ENCODE assay signal across 8 cellular contexts in the genomic region with DNA sequence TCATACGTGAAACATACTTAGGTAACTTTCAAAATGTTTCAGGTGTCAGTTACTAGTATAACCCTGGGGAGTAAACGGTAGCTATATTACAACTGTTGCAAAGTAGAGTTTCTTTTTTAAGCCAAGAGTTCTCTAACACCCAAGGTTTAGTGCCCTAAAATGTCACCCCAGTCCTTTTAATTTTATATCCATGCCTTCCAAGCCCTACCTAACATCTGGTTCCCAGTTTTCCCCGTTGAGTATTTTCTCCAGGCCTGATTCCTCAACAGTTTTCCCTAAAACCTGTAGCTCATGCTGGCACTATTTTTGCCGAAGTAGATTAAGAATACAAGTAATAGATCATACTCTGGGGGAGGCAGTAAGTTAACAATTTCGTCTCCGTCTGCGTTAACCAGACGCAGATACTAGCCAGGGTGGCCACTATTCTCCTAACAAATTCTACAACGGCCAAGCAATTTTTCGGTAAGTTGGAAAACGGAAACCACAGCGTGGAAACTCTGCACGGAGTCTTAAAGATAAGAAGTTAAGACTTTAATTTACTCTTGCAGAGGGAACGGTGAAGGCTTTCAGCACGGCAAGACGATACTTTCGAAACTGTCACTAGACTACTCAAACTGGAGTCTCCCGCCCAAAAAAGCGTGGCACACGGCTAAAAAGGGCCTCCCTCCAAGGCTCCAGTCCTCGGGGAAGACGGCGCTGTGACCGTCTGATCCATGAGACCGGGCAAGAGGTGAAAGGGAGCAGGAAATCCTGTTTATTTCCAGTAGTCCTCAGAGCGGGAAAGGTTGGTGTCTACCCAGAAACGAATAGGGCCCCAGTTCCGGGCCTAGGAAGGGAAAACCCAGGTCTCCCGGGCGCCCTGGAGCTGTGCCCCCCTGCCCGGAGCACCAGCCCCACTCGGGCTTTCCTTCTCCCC. TPM values are rescaled to one million over a fixed set of nuclear protein-coding genes. Genes with fewer than 3 reads are reported as not detected.
A peak's percentile ranks its signal among the peaks of the same experiment; 100 is the strongest.
DNase-seq lines count a peak whose midpoint lies in the region; ATAC-seq, FAIRE-seq and TF ChIP-seq lines count a peak whose summit lies in the region.

No MANE protein-coding gene starts in this region.

- no peaks in the 10 kb centered on the region for H3K9me3 Mint-ChIP-seq in activated T-cell treated with anti-CD3 and anti-CD28 coated beads, Interleukin-2, amount 50 U/mL, for 24 hours

- peaks cover 59% of the 10 kb centered on the region for H3K36me3 Mint-ChIP-seq in activated T-cell treated with anti-CD3 and anti-CD28 coated beads, Interleukin-2, amount 50 U/mL, for 24 hours (ENCODE audit: low read depth)

- peak overlapping the region; percentile 75 for H3K4me2 ChIP-seq in GM12878 (ENCODE audit: control insufficient read depth, insufficient read depth)

- H3K9ac ChIP-seq in GM12878 (ENCODE audit: control insufficient read depth, insufficient read depth, low read length): peak overlapping the region; percentile 100

- peak overlapping the region; percentile 97 for H3K4me3 ChIP-seq in GM12878
- peak overlapping the region; percentile 99 for H3K4me3 ChIP-seq in kidney epithelial cell (ENCODE audit: low read depth, low read length)

- peak overlapping the region; percentile 99 for H3K27ac Mint-ChIP-seq in activated T-cell treated with anti-CD3 and anti-CD28 coated beads, Interleukin-2, amount 50 U/mL, for 24 hours

- no peaks in the 10 kb centered on the region; the same call in none of the 2 replicates for H3K4me1 ChIP-seq in GM12878 (ENCODE audit: control insufficient read depth, insufficient read depth, low read length)

- H3K27me3 Mint-ChIP-seq in activated T-cell treated with anti-CD3 and anti-CD28 coated beads, Interleukin-2, amount 50 U/mL, for 24 hours: no peaks in the 10 kb centered on the region

- H3K79me2 ChIP-seq in GM12878 (ENCODE audit: control insufficient read depth, insufficient read depth, low read length): peaks cover 61% of the 10 kb centered on the region

- H3K36me3 ChIP-seq in GM12878 (ENCODE audit: control insufficient read depth in 2 of 2, insufficient read depth in 2 of 2, low read length in 1 of 2) (peaks cover 0 to 9% of the 10 kb centered on the region in 2 experiments), kidney epithelial cell (ENCODE audit: control insufficient read depth, insufficient read depth, low read length) (peaks cover 1% of the 10 kb centered on the region)

- CTCF ChIA-PET in GM12878 (lab: Yijun Ruan, JAX): interaction anchor here (0.7 to 4.7 kb wide), 6 partner anchors 9 to 304 kb away, joined by 3 to 44 read pairs (median 20); no protein-coding TSS in a partner anchor

- H3K4me3 Mint-ChIP-seq in activated T-cell treated with anti-CD3 and anti-CD28 coated beads, Interleukin-2, amount 50 U/mL, for 24 hours: peak overlapping the region; percentile 97

- H4K20me1 ChIP-seq in GM12878 (ENCODE audit: control insufficient read depth, insufficient read depth): peaks cover 12% of the 10 kb centered on the region

- peak; percentile 12 for ATAC-seq in GM12878

- peaks cover 55% of the 10 kb centered on the region for H3K4me1 Mint-ChIP-seq in activated T-cell treated with anti-CD3 and anti-CD28 coated beads, Interleukin-2, amount 50 U/mL, for 24 hours (ENCODE audit: low read depth)

- TF ChIP-seq POLR2A in GM12878 (IDR thresholded peaks at IDR 0.05; ENCODE audit: low read depth, low read length): no peak

- no peaks in the 10 kb centered on the region; the same call in 1 of the 3 replicates for H3K9me3 ChIP-seq in GM12878 (replicated peaks; ENCODE audit: control insufficient read depth, insufficient read depth, low read length)

- TF ChIP-seq RAD21 in GM12878 (IDR thresholded peaks at IDR 0.05; ENCODE audit: insufficient read depth, low read depth, low read length): no peak

- in situ Hi-C loops in GM12878 (cut with MboI): no loop called here

- WGBS in GM12878 (ENCODE audit: insufficient coverage, insufficient replicate concordance, low lambda C conversion rate, missing lambda C conversion rate): 1% methylated on average over 31 of the region's 32 CpGs

- BruUV-seq in GM12878 (replicated peaks; lab: Mats Ljungman, UMichigan): no TSS peak

- peak overlapping the region; percentile 91 for H2AFZ ChIP-seq in GM12878 (ENCODE audit: control insufficient read depth, low read depth, low read length)

- SMC1A ChIA-PET in GM12878 (lab: Charles Lee; ENCODE audit: uncharacterized antibody, unreplicated experiment): interaction anchor here (0.5 to 7.4 kb wide), 11 partner anchors 10 to 538 kb away, joined by 3 to 47 read pairs (median 5); partner anchors contain the start of gene TAF12

- H3K27ac ChIP-seq in GM12878 (ENCODE audit: control insufficient read depth, insufficient read depth) (peak overlapping the region; percentile 99), substantia nigra (ENCODE audit: low read depth, low read length, poor library complexity, severe bottlenecking) (peak overlapping the region; percentile 98)

- POLR2A ChIA-PET in GM12878 (lab: Charles Lee): interaction anchor here (0.6 to 3.8 kb wide), 10 partner anchors 11 to 537 kb away, joined by 3 to 50 read pairs (median 4); partner anchors contain the start of gene EPB41

- FAIRE-seq in GM12878 (lab: Jason Lieb, UNC): no peak

- no peak for DNase-seq in activated T-cell treated with anti-CD3 and anti-CD28 coated beads, Interleukin-2, amount 50 U/mL, for 24 hours
- no peak for DNase-seq in activated T-cell treated with anti-CD3 and anti-CD28 coated beads, Interleukin-2, amount 50 U/mL, for 48 hours
- DNase-seq in NCI-H146 (lab: John Stamatoyannopoulos, UW) (peak; percentile 48), GM12878 (ENCODE audit: low read depth, low spot score) (no peak), kidney epithelial cell (ENCODE audit: low read depth) (no peak), substantia nigra (lab: John Stamatoyannopoulos, UW) (peak in 3 of 49 donors; percentile 37 to 51 (median 49)), iPS-NIHi7 (ENCODE audit: extremely low spot score) (no peak), AG08395 (ENCODE audit: low spot score) (no peak)

- TF ChIP-seq EP300 in GM12878 (IDR thresholded peaks at IDR 0.05; ENCODE audit: borderline replicate concordance in 1 of 2, control insufficient read depth in 1 of 2, low read depth in 2 of 2, low read length in 2 of 2): no peak

- TF ChIP-seq CTCF in GM12878 (IDR thresholded peaks at IDR 0.05 in 2 of 3, conservative IDR thresholded peaks at IDR 0.05 in 1 of 3; ENCODE audit: control insufficient read depth in 2 of 3, extremely low read depth in 1 of 3, insufficient read depth in 1 of 3, low read depth in 3 of 3, low read length in 3 of 3): no peak
- no peak for TF ChIP-seq CTCF in kidney epithelial cell (IDR thresholded peaks at IDR 0.05; ENCODE audit: insufficient read depth, low read length, poor library complexity, severe bottlenecking)

- RAD21 ChIA-PET in GM12878 (lab: Charles Lee; ENCODE audit: unreplicated experiment): interaction anchor here (0.8 to 4.1 kb wide), 12 partner anchors 11 to 537 kb away, joined by 3 to 34 read pairs (median 4); partner anchors contain the start of gene EPB41

- intact Hi-C loops in GM12878 (cut with micrococcal nuclease; ENCODE audit: unreplicated experiment): no loop called here

- H3K27me3 ChIP-seq in GM12878 (replicated peaks in 1 of 2; ENCODE audit: control insufficient read depth in 2 of 2, insufficient read depth in 2 of 2, low read length in 1 of 2): no peaks in the 10 kb centered on the region
- H3K27me3 ChIP-seq in kidney epithelial cell (ENCODE audit: control insufficient read depth, insufficient read depth, low read length): no peaks in the 10 kb centered on the region

RNA-seq across cellular contexts. Expression of gene SRSF4, which starts 0.9 kb away (rescaled TPM):
- 133 and 139 TPM in 2 replicates for total RNA-seq in GM12878 (2013; cell fraction: nucleolus; rRNA removed)
- total RNA-seq in GM12878 (2014; rRNA removed) (52.0 and 56.3 TPM in 2 replicates), GM12878 (2014; rRNA removed; fragmentation: Illumina TruSeq; extraction: Trizol) (63.4 and 64.7 TPM in 2 replicates), GM12878 (2021) (73.9 and 80.8 TPM in 2 replicates), kidney epithelial cell (30.0 and 40.2 TPM in 2 replicates)
- polyA plus RNA-seq in GM12878 (2011; ENCODE audit: low read depth): 72.1 TPM
- polyA plus RNA-seq in GM12878 (2011; rRNA removed) (76.3 and 91.1 TPM in 2 replicates), GM12878 (2014; fragmentation: Illumina TruSeq; extraction: Trizol) (107 and 109 TPM in 2 replicates), GM12878 (2014; fragmentation: Nextera tagmentation; extraction: Ambion mirVana) (10 to 100 TPM; 17.2 to 26.4 TPM), GM12878 (2014; rRNA removed) (94.3 and 100 TPM in 2 replicates), GM12878 (2016; fragmentation: Nextera tagmentation; extraction: Ambion mirVana) (10 to 100 TPM; 91.2 to 93.2 TPM)
- polyA plus RNA-seq in GM12878 (2011; cell fraction: cytosol; rRNA removed): 48.2 and 61.5 TPM in 2 replicates
- polyA plus RNA-seq in GM12878 (2011; cell fraction: nucleus; rRNA removed): 98.2 and 138 TPM in 2 replicates
- polyA plus RNA-seq in GM12878 (2012): 79.2 and 88.1 TPM in 2 replicates
- 46.6 and 48.4 TPM in 2 replicates for polyA minus RNA-seq in GM12878 (2011; rRNA and poly(A)+ RNA removed)
- 19.5 and 20.0 TPM in 2 replicates for polyA minus RNA-seq in GM12878 (2011; cell fraction: cytosol; rRNA and poly(A)+ RNA removed)
- polyA minus RNA-seq in GM12878 (2011; cell fraction: nucleus; rRNA and poly(A)+ RNA removed): 25.1 and 44.7 TPM in 2 replicates

RNA-seq across cellular contexts. Expression of gene MECR, which starts 50.0 kb away (rescaled TPM):
- total RNA-seq in GM12878 (2013; cell fraction: nucleolus; rRNA removed): 30.2 and 36.3 TPM in 2 replicates
- total RNA-seq in GM12878 (2014; rRNA removed) (33.6 and 45.3 TPM in 2 replicates), GM12878 (2014; rRNA removed; fragmentation: Illumina TruSeq; extraction: Trizol) (22.6 and 25.8 TPM in 2 replicates), GM12878 (2021) (35.9 and 37.9 TPM in 2 replicates), kidney epithelial cell (23.6 and 30.5 TPM in 2 replicates)
- 12.7 TPM for polyA plus RNA-seq in GM12878 (2011; ENCODE audit: low read depth)
- polyA plus RNA-seq in GM12878 (2011; rRNA removed) (18.1 and 29.9 TPM in 2 replicates), GM12878 (2014; fragmentation: Illumina TruSeq; extraction: Trizol) (22.8 and 41.5 TPM in 2 replicates), GM12878 (2014; fragmentation: Nextera tagmentation; extraction: Ambion mirVana) (10 to 100 TPM in 1 of 2 experiments, 1 to 10 TPM in 1; 7.6 to 16.0 TPM), GM12878 (2014; rRNA removed) (43.2 and 54.9 TPM in 2 replicates), GM12878 (2016; fragmentation: Nextera tagmentation; extraction: Ambion mirVana) (10 to 100 TPM; 57.0 to 66.3 TPM)
- polyA plus RNA-seq in GM12878 (2011; cell fraction: cytosol; rRNA removed): 24.8 and 38.8 TPM in 2 replicates
- 26.1 and 34.0 TPM in 2 replicates for polyA plus RNA-seq in GM12878 (2011; cell fraction: nucleus; rRNA removed)
- 19.2 and 19.7 TPM in 2 replicates for polyA plus RNA-seq in GM12878 (2012)
- 27.9 and 31.1 TPM in 2 replicates for polyA minus RNA-seq in GM12878 (2011; rRNA and poly(A)+ RNA removed)
- 5.7 and 17.5 TPM in 2 replicates for polyA minus RNA-seq in GM12878 (2011; cell fraction: cytosol; rRNA and poly(A)+ RNA removed)
- polyA minus RNA-seq in GM12878 (2011; cell fraction: nucleus; rRNA and poly(A)+ RNA removed): 10.3 and 16.0 TPM in 2 replicates

RNA-seq across cellular contexts. Expression of gene PTPRU, which starts 55.6 kb away (rescaled TPM):
- 0.10 TPM in 1 of 2 replicates, not detected in the other for total RNA-seq in GM12878 (2013; cell fraction: nucleolus; rRNA removed)
- total RNA-seq in GM12878 (2014; rRNA removed): 1.5 and 2.6 TPM in 2 replicates
- 1.1 and 1.2 TPM in 2 replicates for total RNA-seq in GM12878 (2014; rRNA removed; fragmentation: Illumina TruSeq; extraction: Trizol)
- 1.5 and 2.5 TPM in 2 replicates for total RNA-seq in GM12878 (2021)
- 0.31 TPM for polyA plus RNA-seq in GM12878 (2011; ENCODE audit: low read depth)
- 0.06 and 0.20 TPM in 2 replicates for polyA plus RNA-seq in GM12878 (2011; rRNA removed)
- 0.13 and 0.53 TPM in 2 replicates for polyA plus RNA-seq in GM12878 (2011; cell fraction: cytosol; rRNA removed)
- 1.2 and 1.5 TPM in 2 replicates for polyA plus RNA-seq in GM12878 (2011; cell fraction: nucleus; rRNA removed)
- polyA plus RNA-seq in GM12878 (2012): 1.4 TPM in 2 replicates
- polyA plus RNA-seq in GM12878 (2014; fragmentation: Illumina TruSeq; extraction: Trizol): 0.11 and 0.26 TPM in 2 replicates
- under 1 TPM; 0.04 to 0.05 TPM for polyA plus RNA-seq in GM12878 (2014; fragmentation: Nextera tagmentation; extraction: Ambion mirVana)
- polyA plus RNA-seq in GM12878 (2014; rRNA removed): 0.99 and 1.4 TPM in 2 replicates
- polyA plus RNA-seq in GM12878 (2016; fragmentation: Nextera tagmentation; extraction: Ambion mirVana): 1 to 10 TPM in 1 of 2 experiments, under 1 TPM in 1; 0.48 to 1.3 TPM
- polyA minus RNA-seq in GM12878 (2011; rRNA and poly(A)+ RNA removed): 0.59 and 0.62 TPM in 2 replicates
- polyA minus RNA-seq in GM12878 (2011; cell fraction: cytosol; rRNA and poly(A)+ RNA removed): 0.67 and 1.0 TPM in 2 replicates
- polyA minus RNA-seq in GM12878 (2011; cell fraction: nucleus; rRNA and poly(A)+ RNA removed): 0.29 and 0.48 TPM in 2 replicates
- total RNA-seq in kidney epithelial cell: 55.4 and 80.4 TPM in 2 replicates

RNA-seq across cellular contexts. Expression of gene TMEM200B, which starts 57.1 kb away (rescaled TPM):
- total RNA-seq in GM12878 (2013; cell fraction: nucleolus; rRNA removed): not detected in 2 replicates
- total RNA-seq in GM12878 (2014; rRNA removed) (not detected in 2 replicates), GM12878 (2014; rRNA removed; fragmentation: Illumina TruSeq; extraction: Trizol) (not detected in 2 replicates), GM12878 (2021) (0.08 TPM in 1 of 2 replicates, not detected in the other), kidney epithelial cell (2.1 and 2.9 TPM in 2 replicates)
- polyA plus RNA-seq in GM12878 (2011; ENCODE audit: low read depth): not detected
- polyA plus RNA-seq in GM12878 (2011; rRNA removed) (0.03 TPM in 2 replicates), GM12878 (2014; fragmentation: Illumina TruSeq; extraction: Trizol) (not detected in 2 replicates), GM12878 (2014; fragmentation: Nextera tagmentation; extraction: Ambion mirVana) (1 to 10 TPM in 1 of 2 experiments, under 1 TPM in 1; 0.31 to 1.4 TPM), GM12878 (2014; rRNA removed) (0.04 TPM in 1 of 2 replicates, not detected in the other), GM12878 (2016; fragmentation: Nextera tagmentation; extraction: Ambion mirVana) (under 1 TPM; 0.06 to 0.25 TPM)
- polyA plus RNA-seq in GM12878 (2011; cell fraction: cytosol; rRNA removed): not detected in 2 replicates
- polyA plus RNA-seq in GM12878 (2011; cell fraction: nucleus; rRNA removed): 0.09 and 0.12 TPM in 2 replicates
- polyA plus RNA-seq in GM12878 (2012): 0.26 TPM in 1 of 2 replicates, not detected in the other
- not detected in 2 replicates for polyA minus RNA-seq in GM12878 (2011; rRNA and poly(A)+ RNA removed)
- not detected in 2 replicates for polyA minus RNA-seq in GM12878 (2011; cell fraction: cytosol; rRNA and poly(A)+ RNA removed)
- polyA minus RNA-seq in GM12878 (2011; cell fraction: nucleus; rRNA and poly(A)+ RNA removed): not detected in 2 replicates

Comparison
In these comparisons a context has a peak if more than half of its experiments do, and no peak if none do; other contexts are left out.
1. RNA of gene PTPRU, which starts 55.6 kb away (total RNA-seq): 55.4 to 80.4 TPM in kidney epithelial cell; 0.10 to 2.6 TPM in GM12878; every median in the first group is over 10 times any median in the second.